In the genomic region with DNA sequence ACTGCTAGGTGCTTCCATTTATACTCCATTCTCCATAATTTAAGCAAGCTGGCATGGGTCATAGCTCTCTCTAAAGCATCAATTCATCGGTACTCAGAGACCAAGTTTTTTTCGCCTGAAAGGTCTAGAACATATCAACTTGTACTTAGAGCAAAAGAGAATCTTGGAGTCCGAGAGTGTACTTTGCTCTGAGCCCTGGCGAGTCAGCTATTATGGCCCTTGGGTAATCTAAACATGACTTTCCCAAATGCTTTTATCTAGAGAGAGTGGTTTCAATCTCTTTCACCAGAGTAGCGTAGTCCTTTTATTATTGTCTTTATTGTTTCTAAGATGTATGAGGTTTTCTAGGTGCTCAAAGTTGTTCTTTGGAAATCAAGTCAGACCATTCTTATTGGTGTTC, we compare ENCODE assay signal across 16 cellular contexts.
"Had no signal": no experiment of that assay in that cellular context is flagged by ENCODE, and none has a peak within 500 bp of the region (broad histone marks: within the 10 kb centered on the region; RNA-seq: fewer than 3 reads in every experiment).

No MANE protein-coding gene starts in this region.

- H3K9me3 ChIP-seq: esophagus muscularis mucosa, gastroesophageal sphincter, ovary, right atrium auricular region, upper lobe of left lung, uterus had no signal

- ATAC-seq: gastroesophageal sphincter; natural killer cell treated with Interleukin-12 subunit alpha and Interleukin-12 subunit beta and Interleukin-15 and Interleukin-18, amount 100 ng/mL, for 72 hours had no signal

- H3K27ac ChIP-seq: esophagus muscularis mucosa, gastroesophageal sphincter, neural progenitor cell, ovary, right atrium auricular region, upper lobe of left lung, uterus had no signal

- H3K27me3 ChIP-seq: dorsolateral prefrontal cortex, esophagus muscularis mucosa, gastroesophageal sphincter, neural progenitor cell, ovary, right atrium auricular region, upper lobe of left lung, uterus had no signal

- DNase-seq: cortex of kidney; dorsolateral prefrontal cortex; effector CD8-positive, alpha-beta T cell; glutamatergic neuron; nucleus accumbens; ovary; stimulated activated CD4-positive, alpha-beta T cell treated with anti-CD3 and anti-CD28 coated beads, Interleukin-2, amount 100 ng/mL, for 48 hours; stimulated activated naive CD4-positive, alpha-beta T cell treated with Interleukin-2 at 50 U/mL for 16 hours; upper lobe of left lung; uterus had no signal

- H3K4me1 ChIP-seq: gastroesophageal sphincter, neural progenitor cell, uterus had no signal

- H3K9ac ChIP-seq: neural progenitor cell had no signal

- H3K36me3 ChIP-seq: esophagus muscularis mucosa, gastroesophageal sphincter, neural progenitor cell, ovary, right atrium auricular region, upper lobe of left lung, uterus had no signal

- H3K4me3 ChIP-seq: dorsolateral prefrontal cortex, esophagus muscularis mucosa, gastroesophageal sphincter, neural progenitor cell, ovary, right atrium auricular region, smooth muscle cell, upper lobe of left lung, uterus had no signal

- H3K4me2 ChIP-seq: neural progenitor cell, smooth muscle cell had no signal
